ENCODE assay signal across 10 cellular contexts in the genomic region with DNA sequence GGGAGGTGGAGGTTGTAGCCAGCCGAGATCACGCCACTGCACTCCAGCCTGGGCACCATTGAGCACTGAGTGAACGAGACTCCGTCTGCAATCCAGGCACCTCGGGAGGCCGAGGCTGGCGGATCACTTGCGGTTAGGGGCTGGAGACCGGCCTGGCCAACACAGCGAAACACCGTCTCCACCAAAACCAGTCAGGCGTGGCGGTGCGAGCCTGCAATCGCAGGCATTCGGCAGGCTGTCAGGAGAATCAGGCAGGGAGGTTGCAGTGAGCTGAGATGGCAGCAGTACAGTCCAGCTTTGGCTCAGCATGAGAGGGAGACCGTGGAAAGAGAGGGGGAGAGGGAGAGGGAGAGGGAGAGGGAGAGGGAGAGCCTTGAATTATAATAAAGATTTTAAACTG. TPM values are rescaled to one million over a fixed set of nuclear protein-coding genes. Genes with fewer than 3 reads are reported as not detected.
"Had no signal": no experiment of that assay in that cellular context is flagged by ENCODE, and none has a peak within 500 bp of the region (broad histone marks: within the 10 kb centered on the region; RNA-seq: fewer than 3 reads in every experiment).

No MANE protein-coding gene starts in this region.

RNA-seq across cellular contexts. Expression of gene PRSS48, which starts 21.3 kb away (rescaled TPM):
- total RNA-seq: OCI-LY7, PC-3, PC-9, Peyer's patch, Right ventricle myocardium superior, RPMI7951, SJCRH30, SJSA1, SK-MEL-5 had no signal
- polyA plus RNA-seq: SK-N-SH had no signal
